In genomic region chr1:18880585-18880984, GRCh38 we compare ENCODE assay signal across 1 cellular context.
TF ChIP-seq lines count a peak whose summit lies in the region.

No MANE protein-coding gene starts in this region.

TF ChIP-seq in HepG2, 621 proteins besides CTCF, POLR2A, EP300 and RAD21:
- TF ChIP-seq ZHX1 (CRISPR knock-in tag; IDR thresholded peaks at IDR 0.05; ENCODE audit: low read depth) (no peak), AFF4 (CRISPR knock-in tag; IDR thresholded peaks at IDR 0.05) (no peak), ZNF230 (CRISPR knock-in tag; IDR thresholded peaks at IDR 0.05) (no peak), ZMAT5 (CRISPR knock-in tag; IDR thresholded peaks at IDR 0.05; ENCODE audit: borderline replicate concordance, low read depth) (no peak), ZNF597 (CRISPR knock-in tag; IDR thresholded peaks at IDR 0.05) (no peak), NR0B2 (CRISPR knock-in tag; IDR thresholded peaks at IDR 0.05) (no peak), SMC3 (IDR thresholded peaks at IDR 0.05; ENCODE audit: low read length) (no peak), ZNF562 (CRISPR knock-in tag; IDR thresholded peaks at IDR 0.05; ENCODE audit: borderline replicate concordance) (no peak), ZUFSP (CRISPR knock-in tag; IDR thresholded peaks at IDR 0.05; ENCODE audit: borderline replicate concordance) (no peak), ZNF781 (CRISPR knock-in tag; IDR thresholded peaks at IDR 0.05; ENCODE audit: borderline replicate concordance, not compliant biosample characterization) (no peak), ZBTB26 (CRISPR knock-in tag; IDR thresholded peaks at IDR 0.05; ENCODE audit: borderline replicate concordance) (no peak), HMG20A (CRISPR knock-in tag; IDR thresholded peaks at IDR 0.05; ENCODE audit: borderline replicate concordance) (no peak)
TF ChIP-seq in HepG2: peak in this region for 0.
